16 cellular contexts compared by ENCODE assay signal in the genomic region with DNA sequence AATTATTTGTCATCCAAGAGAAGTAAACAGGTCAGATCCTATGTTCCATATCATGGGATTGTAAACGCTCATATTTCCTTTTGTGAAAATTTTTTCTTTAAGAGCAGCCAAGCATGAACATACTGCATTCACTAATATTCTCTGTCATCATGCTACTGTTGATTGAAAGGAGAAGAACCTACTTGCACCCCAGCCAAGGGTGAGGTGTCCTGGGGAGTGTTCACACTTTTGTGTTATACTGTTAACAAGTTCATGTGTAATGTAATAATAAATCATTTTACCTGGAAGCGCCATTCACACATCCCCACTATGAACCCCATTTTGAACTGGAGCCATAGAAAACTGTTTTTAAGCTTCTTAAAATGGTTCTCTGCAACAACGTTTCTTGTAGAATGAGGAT. TPM values are rescaled to one million over a fixed set of nuclear protein-coding genes. Genes with fewer than 3 reads are reported as not detected.
"Had no signal": no experiment of that assay in that cellular context is flagged by ENCODE, and none has a peak within 500 bp of the region (broad histone marks: within the 10 kb centered on the region; RNA-seq: fewer than 3 reads in every experiment).

No MANE protein-coding gene starts in this region.

- H3K36me3 ChIP-seq: breast epithelium, heart right ventricle, left lung, spleen, tibial nerve had no signal

- H3K9me3 ChIP-seq: breast epithelium, heart right ventricle, left lung, spleen, tibial nerve had no signal

- DNase-seq: activated CD4-positive, alpha-beta T cell treated with anti-CD3 and anti-CD28 coated beads, Interleukin-2, amount 50 U/mL, for 48 hours; activated effector memory CD4-positive, alpha-beta T cell treated with anti-CD3 and anti-CD28 coated beads, Interleukin-2, amount 50 U/mL, for 16 hours; activated T-cell treated with anti-CD3 and anti-CD28 coated beads, Interleukin-2, amount 50 U/mL, for 4 hours; dorsolateral prefrontal cortex; foreskin melanocyte; heart right ventricle; left lung; posterior cingulate gyrus; right cardiac atrium; spleen; stimulated activated CD4-positive, alpha-beta T cell treated with anti-CD3 and anti-CD28 coated beads, Interleukin-1b, Interleukin-23, amount 100 ng/mL, for 48 hours; T-helper 17 cell had no signal

- H3K27me3 ChIP-seq: breast epithelium, heart right ventricle, tibial nerve had no signal

- H3K27ac ChIP-seq: breast epithelium, dorsolateral prefrontal cortex, heart right ventricle, left lung, spleen, tibial nerve had no signal

- ATAC-seq: activated CD4-positive, CD25-positive, alpha-beta regulatory T cell treated with anti-CD3 and anti-CD28 coated beads, Interleukin-2, amount 50 U/mL, for 24 hours; activated T-cell treated with anti-CD3 and anti-CD28 coated beads, Interleukin-2, amount 50 U/mL, for 4 hours; heart right ventricle; left lung; right cardiac atrium; stimulated activated memory B cell treated with anti-CD40 and anti-IgM and Interleukin-4, amounts not matched to agents 10 μg/mL and 1 μg/mL and 100 μg/mL, for 72 hours; T-helper 17 cell had no signal

- H3K4me1 ChIP-seq: breast epithelium had no signal

- H3K4me3 ChIP-seq: dorsolateral prefrontal cortex, heart right ventricle, left lung, spleen, tibial nerve had no signal

RNA-seq across cellular contexts. Expression of gene HMGA2, which starts 53.6 kb away (rescaled TPM):
- total RNA-seq: right cardiac atrium, T-helper 17 cell had no signal
